In genomic region chr21:34129039-34129891, GRCh38 we compare ENCODE assay signal across 8 cellular contexts. TPM values are rescaled to one million over a fixed set of nuclear protein-coding genes. Genes with fewer than 3 reads are reported as not detected.
DNase-seq lines count a peak whose midpoint lies in the region; ATAC-seq, FAIRE-seq and TF ChIP-seq lines count a peak whose summit lies in the region.

No MANE protein-coding gene starts in this region.

- DNase-seq in HFF-Myc (ENCODE audit: extremely low read depth, low read depth), result peak; percentile 90
- peak; percentile 69 for DNase-seq in SK-N-DZ (ENCODE audit: low spot score)
- peak; percentile 65 to 90 (median 81) for DNase-seq in adrenal gland
- peak; percentile 68 for DNase-seq in left cardiac atrium
- peak; percentile 80 for DNase-seq in retinal pigment epithelial cell (ENCODE audit: low read depth)
- peak; percentile 39 for DNase-seq in urothelium cell line (ENCODE audit: low spot score)
- DNase-seq in mucosa of gallbladder (ENCODE audit: low spot score), result no peak
- DNase-seq in HK-2 (ENCODE audit: unreplicated experiment), result no peak

- peaks cover 0 to 8% of the 10 kb centered on the region in 2 donors for H3K36me3 ChIP-seq in adrenal gland (replicated peaks in 1 of 2)

- no peaks in the 10 kb centered on the region for H3K27me3 ChIP-seq in adrenal gland

- peak overlapping the region; percentile 80 to 92 (median 90) for H3K27ac ChIP-seq in adrenal gland

- WGBS in adrenal gland, 4 donors, result 16 to 26% (median 21%) methylated on average over 14 to 17 of the region's 17 CpGs

- TF ChIP-seq POLR2A in adrenal gland (IDR thresholded peaks at IDR 0.05), result peak in 1 of 2 donors; percentile 41

- ATAC-seq in left cardiac atrium, result peak; percentile 92 to 93

- no peaks in the 10 kb centered on the region for H3K9me3 ChIP-seq in adrenal gland (replicated peaks in 1 of 3)

- peaks cover 58 to 59% of the 10 kb centered on the region in 2 donors for H3K4me1 ChIP-seq in adrenal gland (replicated peaks in 1 of 2)

- intact Hi-C loops in adrenal gland (cut with DNase I), result loop anchor here in 1 of 2 donors (5.0 kb wide), 1 partner anchor 52 kb away; no protein-coding TSS in a partner anchor
- intact Hi-C loops in left cardiac atrium (cut with DNase I), result loop anchor here in 1 of 2 donors (2.0 to 5.0 kb wide), 2 partner anchors 47 to 220 kb away; no protein-coding TSS in a partner anchor

- FAIRE-seq in urothelium cell line (lab: Jason Lieb, UNC), result no peak

- TF ChIP-seq CTCF in HFF-Myc (IDR thresholded peaks at IDR 0.05; ENCODE audit: low read depth, low read length, missing control alignments) (peak; percentile 59), adrenal gland (IDR thresholded peaks at IDR 0.05) (peak; percentile 15 to 60 (median 32)), retinal pigment epithelial cell (conservative IDR thresholded peaks at IDR 0.05; ENCODE audit: low read depth, low read length) (peak; percentile 67)

- H3K4me3 ChIP-seq in HFF-Myc (replicated peaks; ENCODE audit: low read depth, low read length) (peak overlapping the region; percentile 20), adrenal gland (peak overlapping the region in 1 of 4 donors; percentile 30), retinal pigment epithelial cell (ENCODE audit: low read length) (peak overlapping the region; percentile 7)

RNA-seq across cellular contexts. Expression of gene MRPS6, which starts 55.9 kb away (rescaled TPM):
- polyA plus RNA-seq in SK-N-DZ (2014; cell fraction: cytosol; rRNA removed), result 24.0 and 29.0 TPM in 2 replicates
- polyA plus RNA-seq in SK-N-DZ (2014; cell fraction: nucleus; rRNA removed), result 16.5 and 34.2 TPM in 2 replicates
- total RNA-seq in adrenal gland (100 to 1,000 TPM in 2 of 8 donors, 10 to 100 TPM in 6; 25.4 to 112 (median 79.4) TPM), left cardiac atrium (10 to 100 TPM; 54.8 to 67.2 TPM), mucosa of gallbladder (44.9 TPM)
- 100 to 1,000 TPM in 1 of 3 donors, 10 to 100 TPM in 2; 79.1 to 135 (median 98.5) TPM for polyA plus RNA-seq in adrenal gland

RNA-seq across cellular contexts. Expression of gene SLC5A3, which starts 55.9 kb away (rescaled TPM):
- 7.4 and 7.7 TPM in 2 replicates for polyA plus RNA-seq in SK-N-DZ (2014; cell fraction: cytosol; rRNA removed)
- polyA plus RNA-seq in SK-N-DZ (2014; cell fraction: nucleus; rRNA removed), result 5.9 and 7.1 TPM in 2 replicates
- total RNA-seq in adrenal gland (10 to 100 TPM; 14.6 to 63.9 (median 43.0) TPM), left cardiac atrium (10 to 100 TPM in 1 of 2 donors, 1 to 10 TPM in 1; 6.6 to 13.4 TPM), mucosa of gallbladder (19.1 TPM)
- polyA plus RNA-seq in adrenal gland, result 1 to 10 TPM; 2.3 to 8.9 (median 4.7) TPM

Comparison
In these comparisons a context has a peak if more than half of its experiments do, and no peak if none do; other contexts are left out.
1. DNase-seq: peak in HFF-Myc (single experiment), SK-N-DZ (single experiment), adrenal gland (7 of 7), left cardiac atrium (single experiment), retinal pigment epithelial cell (single experiment) and urothelium cell line (single experiment); none in mucosa of gallbladder (single experiment) and HK-2 (single experiment).
2. Peak in every context shown above with its lines, with median percentiles within 50 percentile points of each other: CTCF ChIP-seq.